1 cellular context compared by ENCODE assay signal in the genomic region with DNA sequence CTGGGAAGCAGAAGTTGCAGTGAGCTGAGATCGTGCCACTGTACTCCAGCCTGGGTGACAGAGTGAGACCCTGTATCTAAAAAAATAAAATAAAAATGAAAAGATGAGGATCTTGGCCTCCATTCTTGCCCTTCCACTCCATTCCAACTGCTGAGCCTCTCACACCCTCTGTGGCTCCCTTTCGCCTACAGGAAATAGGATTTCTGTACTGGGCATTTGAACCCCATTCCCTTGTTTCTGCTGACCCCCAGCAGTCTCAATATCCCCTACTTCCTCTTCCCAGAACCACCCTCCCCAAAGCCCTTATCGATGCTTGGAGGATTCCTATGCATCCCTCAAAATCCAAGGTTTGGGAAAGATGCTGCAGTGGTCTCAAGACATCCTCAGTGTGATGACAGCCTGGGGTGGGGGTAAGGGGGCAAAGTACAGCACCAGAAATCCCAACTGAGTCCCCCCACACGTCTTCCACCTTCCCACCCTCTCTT.
TF ChIP-seq lines count a peak whose summit lies in the region.

No MANE protein-coding gene starts in this region.

TF ChIP-seq in H1, 55 proteins besides CTCF, POLR2A, EP300 and RAD21:
- no peak for TF ChIP-seq JUN (IDR thresholded peaks at IDR 0.05; ENCODE audit: low read depth, low read length)
- TF ChIP-seq TAF1 (IDR thresholded peaks at IDR 0.05; ENCODE audit: low read depth, low read length), result peak; percentile 41; the same call in 1 of the 2 replicates
